ENCODE assay signal across 12 cellular contexts in the genomic region with DNA sequence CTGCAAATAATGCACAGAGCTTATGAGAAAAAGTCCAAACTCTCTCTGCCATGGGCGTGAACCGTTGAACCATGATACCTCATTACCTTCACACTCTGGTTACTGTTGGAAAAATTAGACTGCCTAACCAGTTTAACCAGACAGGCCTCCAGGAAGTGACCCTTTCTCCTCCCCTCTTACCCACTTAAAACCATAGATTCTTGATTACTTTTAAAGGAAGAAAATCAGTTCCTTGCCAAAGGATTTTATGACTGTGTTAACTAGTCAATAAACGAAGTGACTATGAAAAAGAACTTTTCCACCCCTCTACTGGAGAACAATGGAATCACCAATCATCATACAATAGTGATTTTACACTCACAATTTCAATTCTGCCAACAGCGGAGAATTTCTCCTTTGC.
DNase-seq lines count a peak whose midpoint lies in the region; ATAC-seq, FAIRE-seq and TF ChIP-seq lines count a peak whose summit lies in the region.
"Had no signal": no experiment of that assay in that cellular context is flagged by ENCODE, and none has a peak within 500 bp of the region (broad histone marks: within the 10 kb centered on the region; RNA-seq: fewer than 3 reads in every experiment).

No MANE protein-coding gene starts in this region.

- no peak for TF ChIP-seq EP300 in K562 (IDR thresholded peaks at IDR 0.05; ENCODE audit: low read length)

- H3K9me3 Mint-ChIP-seq in activated naive CD4-positive, alpha-beta T cell treated with anti-CD3 and anti-CD28 coated beads for 36 hours = no peaks in the 10 kb centered on the region

- no peak overlapping the region for H3K4me2 ChIP-seq in K562 (ENCODE audit: insufficient read depth, low read length)

- no peaks in the 10 kb centered on the region for H3K36me3 Mint-ChIP-seq in activated naive CD4-positive, alpha-beta T cell treated with anti-CD3 and anti-CD28 coated beads for 36 hours (ENCODE audit: low read depth)

- TF ChIP-seq RAD21 in K562 (CRISPR knock-in tag; conservative IDR thresholded peaks at IDR 0.05 in 1 of 2, IDR thresholded peaks at IDR 0.05 in 1 of 2) = no peak

- BruUV-seq in K562 (replicated peaks; lab: Mats Ljungman, UMichigan) = no TSS peak

- H3K36me3 ChIP-seq in HEK293 (ENCODE audit: control insufficient read depth in 2 of 2, insufficient read depth in 1 of 2, low read length in 2 of 2) = no peaks in the 10 kb centered on the region
- H3K36me3 ChIP-seq in K562 (ENCODE audit: control insufficient read depth, insufficient read depth, low read length) = no peaks in the 10 kb centered on the region
- H3K36me3 ChIP-seq in muscle layer of duodenum (ENCODE audit: control insufficient read depth in 1 of 2, insufficient read depth in 2 of 2, low read length in 2 of 2) = no peaks in the 10 kb centered on the region
- H3K36me3 ChIP-seq in esophagus squamous epithelium = no peaks in the 10 kb centered on the region
- H3K36me3 ChIP-seq: heart right ventricle had no signal

- POLR2A ChIA-PET in HEK293 (lab: Yijun Ruan, JAX) = interaction anchor here (1.2 kb wide), 1 partner anchor 14 kb away, joined by 3 read pairs; no protein-coding TSS in a partner anchor
- POLR2A ChIA-PET in K562 (lab: Yijun Ruan, JAX) = no interaction called here

- no peaks in the 10 kb centered on the region for H3K27me3 ChIP-seq in K562 (ENCODE audit: control insufficient read depth in 2 of 2, insufficient read depth in 2 of 2, low read length in 2 of 2)
- no peaks in the 10 kb centered on the region for H3K27me3 ChIP-seq in muscle layer of duodenum (ENCODE audit: low read depth, low read length)
- H3K27me3 ChIP-seq in esophagus squamous epithelium = no peaks in the 10 kb centered on the region
- H3K27me3 ChIP-seq: heart right ventricle had no signal

- WGBS in K562 (ENCODE audit: insufficient coverage, low coverage, missing lambda C conversion rate) = 0% methylated on average over 4 of the region's 4 CpGs
- 68 to 77% methylated on average over 4 of the region's 4 CpGs for WGBS in esophagus squamous epithelium, 2 donors

- peaks cover 6% of the 10 kb centered on the region for H3K4me1 ChIP-seq in HEK293 (ENCODE audit: control insufficient read depth, insufficient read depth, low read length)
- no peaks in the 10 kb centered on the region for H3K4me1 ChIP-seq in K562 (replicated peaks in 1 of 2; ENCODE audit: control insufficient read depth in 2 of 2, insufficient read depth in 2 of 2, low read length in 2 of 2)
- no peaks in the 10 kb centered on the region for H3K4me1 ChIP-seq in muscle layer of duodenum (ENCODE audit: control insufficient read depth in 1 of 2, insufficient read depth in 2 of 2, low read length in 2 of 2)
- H3K4me1 ChIP-seq in esophagus squamous epithelium = peaks cover 0 to 19% (median 0%) of the 10 kb centered on the region in 3 donors

- H3K9me1 ChIP-seq in K562 (ENCODE audit: control insufficient read depth, insufficient read depth, low read length) = no peaks in the 10 kb centered on the region

- H3K9ac ChIP-seq in K562 (ENCODE audit: insufficient read depth in 1 of 2, low read depth in 2 of 2, low read length in 2 of 2) = no peak overlapping the region

- intact Hi-C loops in K562 (cut with micrococcal nuclease) (no loop called here), esophagus squamous epithelium (cut with DNase I) (no loop called here)
- intact Hi-C loops in activated naive CD4-positive, alpha-beta T cell treated with anti-CD3 and anti-CD28 coated beads for 36 hours (cut with micrococcal nuclease) = loop anchor here (5.0 kb wide), 1 partner anchor 420 kb away; no protein-coding TSS in a partner anchor

- no peak for FAIRE-seq in K562 (lab: Jason Lieb, UNC)
- no peak for FAIRE-seq in HTR-8/SVneo (lab: Jason Lieb, UNC)

- no peaks in the 10 kb centered on the region for H4K20me1 ChIP-seq in K562 (replicated peaks; ENCODE audit: control insufficient read depth, insufficient read depth, low read length)

- no peak overlapping the region for H3K27ac ChIP-seq in HEK293 (ENCODE audit: extremely low read depth, low read depth, low read length)
- no peak overlapping the region for H3K27ac ChIP-seq in K562 (ENCODE audit: extremely low read depth, low read depth, low read length)
- peak overlapping the region; percentile 40 for H3K27ac ChIP-seq in muscle layer of duodenum (ENCODE audit: low read length)
- no peak overlapping the region for H3K27ac ChIP-seq in esophagus squamous epithelium
- H3K27ac ChIP-seq: heart right ventricle had no signal

- in situ Hi-C loops in K562 (cut with MboI) = no loop called here

- no peaks in the 10 kb centered on the region for H3K27me3 Mint-ChIP-seq in activated naive CD4-positive, alpha-beta T cell treated with anti-CD3 and anti-CD28 coated beads for 36 hours (ENCODE audit: low read depth)

- H3K4me3 Mint-ChIP-seq in activated naive CD4-positive, alpha-beta T cell treated with anti-CD3 and anti-CD28 coated beads for 36 hours = no peak overlapping the region

- H3K4me3 ChIP-seq in HEK293 (ENCODE audit: low read depth, low read length) = no peak overlapping the region
- no peak overlapping the region for H3K4me3 ChIP-seq in K562
- H3K4me3 ChIP-seq in muscle layer of duodenum (ENCODE audit: low read depth in 1 of 2, low read length in 2 of 2) = no peak overlapping the region
- no peak overlapping the region for H3K4me3 ChIP-seq in esophagus squamous epithelium
- H3K4me3 ChIP-seq: heart right ventricle had no signal

- peaks cover 14% of the 10 kb centered on the region for H3K4me1 Mint-ChIP-seq in activated naive CD4-positive, alpha-beta T cell treated with anti-CD3 and anti-CD28 coated beads for 36 hours (ENCODE audit: low read depth)

- ATAC-seq in K562 = no peak
- ATAC-seq in GM19023 (IDR thresholded peaks at IDR 0.05; ENCODE audit: unreplicated experiment) = no peak
- ATAC-seq: heart right ventricle had no signal

- H3K79me2 ChIP-seq in K562 (ENCODE audit: control insufficient read depth, insufficient read depth, low read length) = no peaks in the 10 kb centered on the region

- CTCF ChIA-PET in HEK293 (lab: Yijun Ruan, JAX) = interaction anchor here (0.6 to 1.1 kb wide), 4 partner anchors 15 to 436 kb away, joined by 3 to 5 read pairs (median 4); no protein-coding TSS in a partner anchor
- CTCF ChIA-PET in K562 (lab: Yijun Ruan, JAX; ENCODE audit: low intra/inter-chr PET ratio) = no interaction called here
- CTCF ChIA-PET in activated naive CD4-positive, alpha-beta T cell treated with anti-CD3 and anti-CD28 coated beads for 36 hours (lab: Charles Lee) = no interaction called here

- TF ChIP-seq CTCF in HEK293 (tag by site-specific recombination; IDR thresholded peaks at IDR 0.05) = no peak
- peak in 2 of 3 experiments; percentile 10 to 18; a peak in 1 of 6 replicates for TF ChIP-seq CTCF in K562 (IDR thresholded peaks at IDR 0.05 in 2 of 3, conservative IDR thresholded peaks at IDR 0.05 in 1 of 3; ENCODE audit: insufficient read depth in 2 of 3, low read depth in 1 of 3, low read length in 3 of 3)
- TF ChIP-seq CTCF in esophagus squamous epithelium (IDR thresholded peaks at IDR 0.05) = peak in 3 of 6 experiments; percentile 5 to 46 (median 29)

- TF ChIP-seq POLR2A in K562 (conservative IDR thresholded peaks at IDR 0.05) = no peak
- no peak for TF ChIP-seq POLR2A in esophagus squamous epithelium (IDR thresholded peaks at IDR 0.05)

- H3K27ac Mint-ChIP-seq in activated naive CD4-positive, alpha-beta T cell treated with anti-CD3 and anti-CD28 coated beads for 36 hours = no peak overlapping the region

- DNase-seq in CD1c-positive myeloid dendritic cell (ENCODE audit: extremely low spot score) = peak; percentile 16
- no peak for DNase-seq in K562 (ENCODE audit: extremely low read depth in 1 of 4, low spot score in 3 of 4)
- no peak for DNase-seq in esophagus squamous epithelium (lab: John Stamatoyannopoulos, UW)
- no peak for DNase-seq in HTR-8/SVneo (ENCODE audit: insufficient read length, low spot score)
- no peak for DNase-seq in activated naive CD4-positive, alpha-beta T cell treated with anti-CD3 and anti-CD28 coated beads for 36 hours
- DNase-seq: activated CD4-positive, CD25-positive, alpha-beta regulatory T cell; heart right ventricle; NCI-H1092 treated with DMSO at 0.1 percent for 48 hours; stimulated activated naive CD4-positive, alpha-beta T cell treated with Interleukin-2 at 50 U/mL for 16 hours had no signal

- no peak overlapping the region for H2AFZ ChIP-seq in K562 (ENCODE audit: low read depth, low read length)

- H3K9me3 ChIP-seq in HEK293 (ENCODE audit: control insufficient read depth, insufficient read depth, low read depth, low read length) (no peaks in the 10 kb centered on the region), K562 (replicated peaks; ENCODE audit: control insufficient read depth, insufficient read depth, low read depth, low read length) (no peaks in the 10 kb centered on the region), muscle layer of duodenum (ENCODE audit: control insufficient read depth in 1 of 2, low read length in 2 of 2) (no peaks in the 10 kb centered on the region), esophagus squamous epithelium (no peaks in the 10 kb centered on the region)
- H3K9me3 ChIP-seq: heart right ventricle had no signal

TF ChIP-seq in K562, 482 proteins besides CTCF, POLR2A, EP300 and RAD21 (continues in another document):
- TF ChIP-seq ZBED1 (IDR thresholded peaks at IDR 0.05) = no peak
- TF ChIP-seq USF2 (CRISPR knock-in tag; IDR thresholded peaks at IDR 0.05) = no peak
- TF ChIP-seq NEUROD1 (IDR thresholded peaks at IDR 0.05; ENCODE audit: borderline replicate concordance, low read depth, low read length, partially characterized antibody) = no peak
- TF ChIP-seq RB1 (IDR thresholded peaks at IDR 0.05; ENCODE audit: low read depth) = no peak
- TF ChIP-seq NCOA4 (IDR thresholded peaks at IDR 0.05; ENCODE audit: partially characterized antibody) = no peak
- no peak for TF ChIP-seq TBL1XR1 (IDR thresholded peaks at IDR 0.05; ENCODE audit: low read length in 2 of 2)
- TF ChIP-seq, protein P1, sequence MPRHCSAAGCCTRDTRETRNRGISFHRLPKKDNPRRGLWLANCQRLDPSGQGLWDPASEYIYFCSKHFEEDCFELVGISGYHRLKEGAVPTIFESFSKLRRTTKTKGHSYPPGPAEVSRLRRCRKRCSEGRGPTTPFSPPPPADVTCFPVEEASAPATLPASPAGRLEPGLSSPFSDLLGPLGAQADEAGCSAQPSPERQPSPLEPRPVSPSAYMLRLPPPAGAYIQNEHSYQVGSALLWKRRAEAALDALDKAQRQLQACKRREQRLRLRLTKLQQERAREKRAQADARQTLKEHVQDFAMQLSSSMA (CRISPR knock-in tag; IDR thresholded peaks at IDR 0.05) = no peak
